Comparison of ENCODE assay signal across 21 cellular contexts in the genomic region with DNA sequence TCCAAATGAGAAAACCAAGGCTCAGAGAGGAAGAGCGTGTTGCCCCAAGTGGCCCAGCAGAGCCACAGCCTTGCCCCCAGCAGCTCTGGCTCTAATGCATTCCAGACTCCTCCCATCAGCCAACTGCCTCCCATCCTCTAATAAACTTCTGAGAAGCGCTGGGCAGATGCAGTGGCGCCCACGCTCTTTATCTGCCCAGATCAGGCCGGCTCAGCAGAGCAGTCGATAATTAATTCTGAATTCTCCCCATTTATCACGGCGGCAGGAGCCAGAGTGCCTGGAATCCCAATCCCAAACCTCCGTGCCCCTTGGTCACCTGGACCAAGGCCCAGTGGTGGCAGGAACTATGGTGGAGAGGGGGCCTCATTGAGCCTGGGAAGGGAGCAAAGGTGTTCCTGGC. TPM values are rescaled to one million over a fixed set of nuclear protein-coding genes. Genes with fewer than 3 reads are reported as not detected.
DNase-seq lines count a peak whose midpoint lies in the region; TF ChIP-seq lines count a peak whose summit lies in the region.
"Had no signal": no experiment of that assay in that cellular context is flagged by ENCODE, and none has a peak within 500 bp of the region (broad histone marks: within the 10 kb centered on the region; RNA-seq: fewer than 3 reads in every experiment).

No MANE protein-coding gene starts in this region.

- CTCF ChIA-PET in CD8-positive, alpha-beta memory T cell (lab: Charles Lee) = no interaction called here

- H3K9me3 ChIP-seq in WERI-Rb-1 (ENCODE audit: severe bottlenecking) = no peaks in the 10 kb centered on the region
- no peaks in the 10 kb centered on the region for H3K9me3 ChIP-seq in osteoblast (ENCODE audit: low read depth, low read length)
- no peaks in the 10 kb centered on the region for H3K9me3 ChIP-seq in CD8-positive, alpha-beta memory T cell (ENCODE audit: low read length)
- H3K9me3 ChIP-seq: HAP-1 had no signal

- H3K4me2 ChIP-seq in osteoblast (ENCODE audit: insufficient read depth, low read length) = no peak overlapping the region

- no peak overlapping the region for H2AFZ ChIP-seq in osteoblast (ENCODE audit: low read length)

- no peaks in the 10 kb centered on the region for H3K4me1 Mint-ChIP-seq in CD8-positive, alpha-beta memory T cell
- H3K4me1 Mint-ChIP-seq: IgD-negative memory B cell had no signal

- no peaks in the 10 kb centered on the region for H3K36me3 ChIP-seq in WERI-Rb-1
- H3K36me3 ChIP-seq in osteoblast (ENCODE audit: insufficient read depth, low read length) = no peaks in the 10 kb centered on the region
- no peaks in the 10 kb centered on the region for H3K36me3 ChIP-seq in CD8-positive, alpha-beta memory T cell (ENCODE audit: insufficient read depth, low read length)
- H3K36me3 ChIP-seq: HAP-1 had no signal

- no peak overlapping the region for H3K27ac Mint-ChIP-seq in CD8-positive, alpha-beta memory T cell
- H3K27ac Mint-ChIP-seq: CD14-positive monocyte, IgD-negative memory B cell had no signal

- H3K4me3 ChIP-seq in WERI-Rb-1 (ENCODE audit: low read depth, low read length) (no peak overlapping the region), osteoblast (ENCODE audit: insufficient read depth, low read length) (no peak overlapping the region)
- H3K4me3 ChIP-seq in CD8-positive, alpha-beta memory T cell (ENCODE audit: low read length) = no peak overlapping the region
- H3K4me3 ChIP-seq: HAP-1 had no signal

- H3K79me2 ChIP-seq in osteoblast (ENCODE audit: insufficient read depth, low read length) = no peaks in the 10 kb centered on the region

- POLR2A ChIA-PET in CD8-positive, alpha-beta memory T cell (lab: Charles Lee) = no interaction called here

- peaks cover 0 to 2% (median 0%) of the 10 kb centered on the region in 3 donors for H3K36me3 Mint-ChIP-seq in CD8-positive, alpha-beta memory T cell
- H3K36me3 Mint-ChIP-seq: CD14-positive monocyte, IgD-negative memory B cell had no signal

- H3K9me3 Mint-ChIP-seq in CD8-positive, alpha-beta memory T cell = peaks cover 0 to 3% (median 1%) of the 10 kb centered on the region in 5 donors

- H4K20me1 ChIP-seq in osteoblast (ENCODE audit: insufficient read depth, low read length) = no peaks in the 10 kb centered on the region

- H3K27me3 Mint-ChIP-seq in CD8-positive, alpha-beta memory T cell = peaks cover 13 to 41% of the 10 kb centered on the region in 2 donors

- no peak for TF ChIP-seq CTCF in WERI-Rb-1 (IDR thresholded peaks at IDR 0.05; ENCODE audit: low read depth, low read length)
- no peak for TF ChIP-seq CTCF in osteoblast (IDR thresholded peaks at IDR 0.05; ENCODE audit: extremely low read depth, low read depth, low read length)

- H3K4me1 ChIP-seq in osteoblast (ENCODE audit: insufficient read depth, low read length) = no peaks in the 10 kb centered on the region
- H3K4me1 ChIP-seq in CD8-positive, alpha-beta memory T cell (ENCODE audit: insufficient read depth, low read length) = no peaks in the 10 kb centered on the region

- peak; percentile 32 for DNase-seq in NCI-H82 (lab: John Stamatoyannopoulos, UW)
- no peak for DNase-seq in NCI-H82 treated with DMSO at 0.1 percent for 48 hours (lab: John Stamatoyannopoulos, UW; ENCODE audit: unreplicated experiment)
- peak; percentile 43 for DNase-seq in DMS 273 treated with DMSO at 0.1 percent for 48 hours (lab: John Stamatoyannopoulos, UW)
- peak; percentile 43 for DNase-seq in WERI-Rb-1
- DNase-seq in osteoblast (ENCODE audit: insufficient read length, low spot score, missing footprints) = peak; percentile 35
- DNase-seq in CD8-positive, alpha-beta memory T cell = no peak
- DNase-seq in COLO668 (lab: John Stamatoyannopoulos, UW; ENCODE audit: unreplicated experiment) = no peak
- DNase-seq: 8988T, AML-193, DMS153, Karpas-422, MV-4-11, NCI-H1105 treated with DMSO at 0.1 percent for 48 hours, NCI-H2081 treated with DMSO at 0.1 percent for 48 hours, NCI-H2171 treated with DMSO at 0.1 percent for 48 hours, NCI-H446 treated with DMSO at 0.1 percent for 48 hours, NCI-H69 had no signal

- H3K27ac ChIP-seq in WERI-Rb-1 (no peak overlapping the region), osteoblast (ENCODE audit: low read depth, low read length) (no peak overlapping the region)
- no peak overlapping the region for H3K27ac ChIP-seq in CD8-positive, alpha-beta memory T cell (ENCODE audit: low read depth, low read length)

- H3K4me3 Mint-ChIP-seq in CD8-positive, alpha-beta memory T cell = no peak overlapping the region
- H3K4me3 Mint-ChIP-seq: CD14-positive monocyte, IgD-negative memory B cell had no signal

- H3K27me3 ChIP-seq in WERI-Rb-1 (ENCODE audit: insufficient read depth, low read depth, severe bottlenecking) (no peaks in the 10 kb centered on the region), osteoblast (ENCODE audit: insufficient read depth, low read length) (peaks cover 16% of the 10 kb centered on the region)
- no peaks in the 10 kb centered on the region for H3K27me3 ChIP-seq in CD8-positive, alpha-beta memory T cell (ENCODE audit: insufficient read depth, low read length, poor library complexity, severe bottlenecking)

RNA-seq across cellular contexts. Expression of a gene that starts 13.9 kb away (rescaled TPM):
- under 0.01 and 0.36 TPM in 2 replicates for total RNA-seq in osteoblast
- total RNA-seq in CD8-positive, alpha-beta memory T cell = under 1 TPM; 0.20 to 0.28 TPM
- 0.16 TPM for polyA plus RNA-seq in CD8-positive, alpha-beta memory T cell
- total RNA-seq: G401 had no signal
- polyA plus RNA-seq: CD14-positive monocyte, IgD-negative memory B cell had no signal

Comparison
In these comparisons a context has a peak if more than half of its experiments do, and no peak if none do; other contexts are left out.
1. DNase-seq: peak in NCI-H82 (single experiment), DMS 273 treated with DMSO at 0.1 percent for 48 hours (single experiment), WERI-Rb-1 (single experiment) and osteoblast (single experiment); none in NCI-H82 treated with DMSO at 0.1 percent for 48 hours (single experiment), CD8-positive, alpha-beta memory T cell (0 of 5) and COLO668 (single experiment).